ENCODE assay signal across 1 cellular context in the genomic region with DNA sequence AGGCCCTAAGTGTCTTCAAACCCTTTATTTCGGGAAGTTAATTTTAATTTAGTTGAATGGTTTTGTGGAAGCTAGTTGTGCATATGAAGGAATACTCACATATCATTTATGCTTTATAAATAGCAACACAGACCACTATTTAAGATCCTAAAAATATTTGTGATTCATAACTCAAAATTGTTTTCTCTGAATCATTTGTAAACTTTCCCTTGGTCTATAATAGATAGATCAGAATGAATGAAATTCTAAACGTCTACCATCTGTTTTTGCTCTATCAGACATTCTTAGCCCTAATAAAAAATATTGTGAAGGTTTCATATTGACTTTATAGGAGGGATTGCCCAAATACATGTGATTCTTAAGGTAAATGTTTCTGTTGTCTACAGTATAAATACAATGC.
A peak's percentile ranks its signal among the peaks of the same experiment; 100 is the strongest.
TF ChIP-seq lines count a peak whose summit lies in the region.

No MANE protein-coding gene starts in this region.

TF ChIP-seq in SK-N-SH, 30 proteins besides CTCF, POLR2A, EP300 and RAD21 (continued from another document):
- TF ChIP-seq, protein P1, sequence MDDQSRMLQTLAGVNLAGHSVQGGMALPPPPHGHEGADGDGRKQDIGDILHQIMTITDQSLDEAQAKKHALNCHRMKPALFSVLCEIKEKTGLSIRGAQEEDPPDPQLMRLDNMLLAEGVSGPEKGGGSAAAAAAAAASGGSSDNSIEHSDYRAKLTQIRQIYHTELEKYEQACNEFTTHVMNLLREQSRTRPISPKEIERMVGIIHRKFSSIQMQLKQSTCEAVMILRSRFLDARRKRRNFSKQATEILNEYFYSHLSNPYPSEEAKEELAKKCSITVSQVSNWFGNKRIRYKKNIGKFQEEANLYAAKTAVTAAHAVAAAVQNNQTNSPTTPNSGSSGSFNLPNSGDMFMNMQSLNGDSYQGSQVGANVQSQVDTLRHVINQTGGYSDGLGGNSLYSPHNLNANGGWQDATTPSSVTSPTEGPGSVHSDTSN (IDR thresholded peaks at IDR 0.05), result 0 out of 2 replicates have a peak, but pooled peaks have one; percentile 11
- no peak for TF ChIP-seq MXI1 (IDR thresholded peaks at IDR 0.05; ENCODE audit: low read depth, low read length)
- no peak for TF ChIP-seq EZH2phosphoT487 (IDR thresholded peaks at IDR 0.05; ENCODE audit: borderline replicate concordance, low read depth)
- TF ChIP-seq TAF1 (IDR thresholded peaks at IDR 0.05; ENCODE audit: borderline replicate concordance, low read depth, low read length), result no peak
- TF ChIP-seq, protein P2, sequence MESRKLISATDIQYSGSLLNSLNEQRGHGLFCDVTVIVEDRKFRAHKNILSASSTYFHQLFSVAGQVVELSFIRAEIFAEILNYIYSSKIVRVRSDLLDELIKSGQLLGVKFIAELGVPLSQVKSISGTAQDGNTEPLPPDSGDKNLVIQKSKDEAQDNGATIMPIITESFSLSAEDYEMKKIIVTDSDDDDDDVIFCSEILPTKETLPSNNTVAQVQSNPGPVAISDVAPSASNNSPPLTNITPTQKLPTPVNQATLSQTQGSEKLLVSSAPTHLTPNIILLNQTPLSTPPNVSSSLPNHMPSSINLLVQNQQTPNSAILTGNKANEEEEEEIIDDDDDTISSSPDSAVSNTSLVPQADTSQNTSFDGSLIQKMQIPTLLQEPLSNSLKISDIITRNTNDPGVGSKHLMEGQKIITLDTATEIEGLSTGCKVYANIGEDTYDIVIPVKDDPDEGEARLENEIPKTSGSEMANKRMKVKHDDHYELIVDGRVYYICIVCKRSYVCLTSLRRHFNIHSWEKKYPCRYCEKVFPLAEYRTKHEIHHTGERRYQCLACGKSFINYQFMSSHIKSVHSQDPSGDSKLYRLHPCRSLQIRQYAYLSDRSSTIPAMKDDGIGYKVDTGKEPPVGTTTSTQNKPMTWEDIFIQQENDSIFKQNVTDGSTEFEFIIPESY (IDR thresholded peaks at IDR 0.05; ENCODE audit: borderline replicate concordance, low read depth), result no peak
- TF ChIP-seq NFIC (IDR thresholded peaks at IDR 0.05; ENCODE audit: borderline replicate concordance), result no peak
- peak; percentile 82 for TF ChIP-seq MEF2A (IDR thresholded peaks at IDR 0.05; ENCODE audit: borderline replicate concordance, low read depth)
- TF ChIP-seq, protein P3, sequence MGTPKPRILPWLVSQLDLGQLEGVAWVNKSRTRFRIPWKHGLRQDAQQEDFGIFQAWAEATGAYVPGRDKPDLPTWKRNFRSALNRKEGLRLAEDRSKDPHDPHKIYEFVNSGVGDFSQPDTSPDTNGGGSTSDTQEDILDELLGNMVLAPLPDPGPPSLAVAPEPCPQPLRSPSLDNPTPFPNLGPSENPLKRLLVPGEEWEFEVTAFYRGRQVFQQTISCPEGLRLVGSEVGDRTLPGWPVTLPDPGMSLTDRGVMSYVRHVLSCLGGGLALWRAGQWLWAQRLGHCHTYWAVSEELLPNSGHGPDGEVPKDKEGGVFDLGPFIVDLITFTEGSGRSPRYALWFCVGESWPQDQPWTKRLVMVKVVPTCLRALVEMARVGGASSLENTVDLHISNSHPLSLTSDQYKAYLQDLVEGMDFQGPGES (IDR thresholded peaks at IDR 0.05; ENCODE audit: low read depth, low read length), result no peak
- no peak for TF ChIP-seq SIN3A (IDR thresholded peaks at IDR 0.05; ENCODE audit: borderline replicate concordance, low read depth, low read length)
- TF ChIP-seq NRF1 (IDR thresholded peaks at IDR 0.05; ENCODE audit: low read depth, low read length), result no peak
- TF ChIP-seq, protein P4, sequence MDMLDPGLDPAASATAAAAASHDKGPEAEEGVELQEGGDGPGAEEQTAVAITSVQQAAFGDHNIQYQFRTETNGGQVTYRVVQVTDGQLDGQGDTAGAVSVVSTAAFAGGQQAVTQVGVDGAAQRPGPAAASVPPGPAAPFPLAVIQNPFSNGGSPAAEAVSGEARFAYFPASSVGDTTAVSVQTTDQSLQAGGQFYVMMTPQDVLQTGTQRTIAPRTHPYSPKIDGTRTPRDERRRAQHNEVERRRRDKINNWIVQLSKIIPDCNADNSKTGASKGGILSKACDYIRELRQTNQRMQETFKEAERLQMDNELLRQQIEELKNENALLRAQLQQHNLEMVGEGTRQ (IDR thresholded peaks at IDR 0.05; ENCODE audit: borderline replicate concordance, low read depth, low read length), result no peak
- TF ChIP-seq RFX5 (IDR thresholded peaks at IDR 0.05; ENCODE audit: low read length), result no peak
- peak; percentile 68 for TF ChIP-seq TCF12 (IDR thresholded peaks at IDR 0.05)
